ENCODE assay signal across 24 cellular contexts in genomic region chr6:19668710-19669109, GRCh38.
DNase-seq lines count a peak whose midpoint lies in the region; ATAC-seq, FAIRE-seq and TF ChIP-seq lines count a peak whose summit lies in the region.
"Had no signal": no experiment of that assay in that cellular context is flagged by ENCODE, and none has a peak within 500 bp of the region (broad histone marks: within the 10 kb centered on the region; RNA-seq: fewer than 3 reads in every experiment).

No MANE protein-coding gene starts in this region.

- no peaks in the 10 kb centered on the region for H3K79me1 ChIP-seq in mesenchymal stem cell (replicated peaks; ENCODE audit: low read length, poor library complexity, severe bottlenecking)

- no peak overlapping the region for H2BK120ac ChIP-seq in mesenchymal stem cell (ENCODE audit: low read depth, low read length)

- H3K36me3 Mint-ChIP-seq in astrocyte (ENCODE audit: low read depth, unreplicated experiment) = no peaks in the 10 kb centered on the region
- H3K36me3 Mint-ChIP-seq: activated naive CD8-positive, alpha-beta T cell treated with anti-CD3 and anti-CD28 coated beads for 36 hours; natural killer cell treated with Interleukin-12 subunit alpha and Interleukin-12 subunit beta and Interleukin-15 and Interleukin-18, amount 100 ng/mL, for 72 hours; type B pancreatic cell had no signal

- H3K4me3 ChIP-seq in astrocyte (ENCODE audit: insufficient read depth, low read depth, low read length) (no peak overlapping the region), mesenchymal stem cell (ENCODE audit: insufficient read depth in 1 of 2, low read depth in 1 of 2, low read length in 2 of 2) (peak overlapping the region in 1 of 2 experiments; percentile 48)
- H3K4me3 ChIP-seq: gastroesophageal sphincter, MG63 had no signal

- H3K4me1 ChIP-seq in astrocyte (ENCODE audit: insufficient read depth, low read length) (peaks cover 10% of the 10 kb centered on the region), mesenchymal stem cell (ENCODE audit: control insufficient read depth, insufficient read depth, low read depth, low read length) (no peaks in the 10 kb centered on the region)

- H3K4me2 ChIP-seq in astrocyte (ENCODE audit: low read length) = peak overlapping the region; percentile 35
- no peak overlapping the region for H3K4me2 ChIP-seq in mesenchymal stem cell (ENCODE audit: low read length, poor library complexity, severe bottlenecking)

- H3K23ac ChIP-seq in mesenchymal stem cell (ENCODE audit: low read length in 2 of 2) = no peak overlapping the region

- no peaks in the 10 kb centered on the region for H3K9me3 Mint-ChIP-seq in astrocyte (ENCODE audit: unreplicated experiment)
- H3K9me3 Mint-ChIP-seq: activated naive CD8-positive, alpha-beta T cell treated with anti-CD3 and anti-CD28 coated beads for 36 hours; activated T-helper 17 cell treated with anti-CD3 and anti-CD28 coated beads, Interleukin-2, amount 50 U/mL, for 72 hours; stimulated activated naive CD8-positive, alpha-beta T cell treated with anti-CD3 and anti-CD28 coated beads, Interleukin-15, Interleukin-2, amounts not matched to agents 100 ng/mL and 50 ng/mL, for 24 hours had no signal

- peaks cover 13% of the 10 kb centered on the region for H3K4me1 Mint-ChIP-seq in astrocyte (ENCODE audit: low read depth, unreplicated experiment)
- H3K4me1 Mint-ChIP-seq: activated naive CD8-positive, alpha-beta T cell treated with anti-CD3 and anti-CD28 coated beads for 36 hours; activated T-helper 17 cell treated with anti-CD3 and anti-CD28 coated beads, Interleukin-2, amount 50 U/mL, for 72 hours had no signal

- no peaks in the 10 kb centered on the region for H3K9me3 ChIP-seq in astrocyte (ENCODE audit: insufficient read depth, low read depth, low read length)
- no peaks in the 10 kb centered on the region for H3K9me3 ChIP-seq in mesenchymal stem cell (ENCODE audit: control insufficient read depth, low read length)
- H3K9me3 ChIP-seq: gastroesophageal sphincter, MG63 had no signal

- H3K27ac Mint-ChIP-seq in astrocyte (ENCODE audit: unreplicated experiment) = no peak overlapping the region
- H3K27ac Mint-ChIP-seq: activated naive CD8-positive, alpha-beta T cell treated with anti-CD3 and anti-CD28 coated beads for 36 hours; activated T-helper 17 cell treated with anti-CD3 and anti-CD28 coated beads, Interleukin-2, amount 50 U/mL, for 72 hours; IgD-negative memory B cell; natural killer cell treated with Interleukin-12 subunit alpha and Interleukin-12 subunit beta and Interleukin-15 and Interleukin-18, amount 100 ng/mL, for 72 hours; stimulated activated naive CD8-positive, alpha-beta T cell treated with anti-CD3 and anti-CD28 coated beads, Interleukin-15, Interleukin-2, amounts not matched to agents 100 ng/mL and 50 ng/mL, for 24 hours; type B pancreatic cell had no signal

- no peak for TF ChIP-seq CTCF in astrocyte (IDR thresholded peaks at IDR 0.05; ENCODE audit: insufficient read depth, low read depth, low read length)

- no peak for FAIRE-seq in astrocyte (lab: Jason Lieb, UNC)
- FAIRE-seq: D721Med had no signal

- no peak overlapping the region for H4K91ac ChIP-seq in mesenchymal stem cell (ENCODE audit: low read length)

- no peaks in the 10 kb centered on the region for H4K20me1 ChIP-seq in astrocyte (ENCODE audit: insufficient read depth, low read length)

- peak; percentile 23 to 44 for ATAC-seq in left cardiac atrium
- ATAC-seq in left ventricle myocardium superior = no peak
- ATAC-seq: activated T-helper 17 cell treated with anti-CD3 and anti-CD28 coated beads, Interleukin-2, amount 50 U/mL, for 72 hours; natural killer cell treated with Interleukin-12 subunit alpha and Interleukin-12 subunit beta and Interleukin-15 and Interleukin-18, amount 100 ng/mL, for 72 hours; Right ventricle myocardium inferior had no signal

- H2BK15ac ChIP-seq in mesenchymal stem cell (ENCODE audit: low read depth, poor library complexity, severe bottlenecking) = no peak overlapping the region

- no peak overlapping the region for H3K14ac ChIP-seq in mesenchymal stem cell (ENCODE audit: low read length in 2 of 2)

- H3K9ac ChIP-seq in astrocyte (ENCODE audit: low read length) = no peak overlapping the region
- H3K9ac ChIP-seq in mesenchymal stem cell (ENCODE audit: low read length) = peak overlapping the region; percentile 18

- no peak overlapping the region for H3K4me3 Mint-ChIP-seq in astrocyte (ENCODE audit: unreplicated experiment)
- H3K4me3 Mint-ChIP-seq: activated naive CD8-positive, alpha-beta T cell treated with anti-CD3 and anti-CD28 coated beads for 36 hours; activated T-helper 17 cell treated with anti-CD3 and anti-CD28 coated beads, Interleukin-2, amount 50 U/mL, for 72 hours; IgD-negative memory B cell; natural killer cell treated with Interleukin-12 subunit alpha and Interleukin-12 subunit beta and Interleukin-15 and Interleukin-18, amount 100 ng/mL, for 72 hours; stimulated activated naive CD8-positive, alpha-beta T cell treated with anti-CD3 and anti-CD28 coated beads, Interleukin-15, Interleukin-2, amounts not matched to agents 100 ng/mL and 50 ng/mL, for 24 hours; type B pancreatic cell had no signal

- no peak overlapping the region for H2BK12ac ChIP-seq in mesenchymal stem cell (ENCODE audit: low read length in 2 of 2)

- H3K27ac ChIP-seq in astrocyte (ENCODE audit: low read depth, low read length) (no peak overlapping the region), mesenchymal stem cell (ENCODE audit: low read length, poor library complexity, severe bottlenecking) (no peak overlapping the region), caudate nucleus (ENCODE audit: low read depth, low read length) (no peak overlapping the region)

- H3K27me3 ChIP-seq in astrocyte (ENCODE audit: insufficient read depth, low read length) (no peaks in the 10 kb centered on the region), mesenchymal stem cell (ENCODE audit: control insufficient read depth in 1 of 2, insufficient read depth in 1 of 2, low read length in 2 of 2) (no peaks in the 10 kb centered on the region)
- H3K27me3 ChIP-seq: gastroesophageal sphincter, MG63 had no signal

- no peak overlapping the region for H4K8ac ChIP-seq in mesenchymal stem cell (ENCODE audit: low read length)

- H3K18ac ChIP-seq in mesenchymal stem cell (ENCODE audit: low read depth in 1 of 2, low read length in 2 of 2) = no peak overlapping the region

- H2BK5ac ChIP-seq in mesenchymal stem cell (ENCODE audit: low read depth, low read length, poor library complexity, severe bottlenecking) = no peak overlapping the region

- no peak overlapping the region for H2AK5ac ChIP-seq in mesenchymal stem cell (ENCODE audit: low read length, severe bottlenecking)

- intact Hi-C loops in left cardiac atrium (cut with DNase I) (no loop called here), left ventricle myocardium superior (cut with micrococcal nuclease) (no loop called here)

- H3K36me3 ChIP-seq in astrocyte (ENCODE audit: insufficient read depth, low read length) (no peaks in the 10 kb centered on the region), mesenchymal stem cell (ENCODE audit: control insufficient read depth in 1 of 2, insufficient read depth in 2 of 2, low read depth in 1 of 2, low read length in 2 of 2) (no peaks in the 10 kb centered on the region)
- H3K36me3 ChIP-seq: gastroesophageal sphincter, MG63 had no signal

- peaks cover 4% of the 10 kb centered on the region for H3K27me3 Mint-ChIP-seq in astrocyte (ENCODE audit: low read depth, unreplicated experiment)
- H3K27me3 Mint-ChIP-seq: activated naive CD8-positive, alpha-beta T cell treated with anti-CD3 and anti-CD28 coated beads for 36 hours; activated T-helper 17 cell treated with anti-CD3 and anti-CD28 coated beads, Interleukin-2, amount 50 U/mL, for 72 hours; IgD-negative memory B cell; stimulated activated naive CD8-positive, alpha-beta T cell treated with anti-CD3 and anti-CD28 coated beads, Interleukin-15, Interleukin-2, amounts not matched to agents 100 ng/mL and 50 ng/mL, for 24 hours; type B pancreatic cell had no signal

- no peaks in the 10 kb centered on the region for H3K79me2 ChIP-seq in astrocyte (ENCODE audit: insufficient read depth, low read length)

- DNase-seq in left cardiac atrium (no peak), left ventricle myocardium superior (no peak), astrocyte (ENCODE audit: low read depth) (peak; percentile 40), mesenchymal stem cell (no peak), NCI-H345 (lab: John Stamatoyannopoulos, UW) (no peak), caudate nucleus (lab: John Stamatoyannopoulos, UW) (no peak), erythroblast (lab: John Stamatoyannopoulos, UW) (no peak), mesenteric fat pad (ENCODE audit: low spot score) (no peak)
- DNase-seq: 8988T; activated CD4-positive, alpha-beta T cell treated with anti-CD3 and anti-CD28 coated beads for 4 hours; activated naive CD8-positive, alpha-beta T cell treated with anti-CD3 and anti-CD28 coated beads for 36 hours; mesendoderm; NCI-H146; NCI-H2171 treated with DMSO at 0.1 percent for 48 hours; T-helper 1 cell had no signal

- H2AFZ ChIP-seq in astrocyte (ENCODE audit: low read depth, low read length) (no peak overlapping the region), mesenchymal stem cell (ENCODE audit: low read depth, low read length) (no peak overlapping the region)

- H3K4ac ChIP-seq in mesenchymal stem cell (ENCODE audit: low read depth in 1 of 2, low read length in 2 of 2) = no peak overlapping the region

- TF ChIP-seq POLR2A in erythroblast (IDR thresholded peaks at IDR 0.05; ENCODE audit: low read length) = no peak
